In genomic region chr2:163505281-163505680, GRCh38 we compare ENCODE assay signal across 34 cellular contexts.
"Had no signal": no experiment of that assay in that cellular context is flagged by ENCODE, and none has a peak within 500 bp of the region (broad histone marks: within the 10 kb centered on the region; RNA-seq: fewer than 3 reads in every experiment).

No MANE protein-coding gene starts in this region.

- H2AFZ ChIP-seq: hepatocyte had no signal

- H3K4me3 Mint-ChIP-seq: activated CD4-positive, alpha-beta memory T cell treated with anti-CD3 and anti-CD28 coated beads, Interleukin-2, amount 10 ng/mL, durations not matched to agents 7 days and 5 days; activated CD4-positive, alpha-beta T cell treated with anti-CD3 and anti-CD28 coated beads for 36 hours; activated CD4-positive, alpha-beta T cell treated with anti-CD3 and anti-CD28 coated beads, Interleukin-2, amount 10 ng/mL, durations not matched to agents 7 days and 5 days; activated naive CD4-positive, alpha-beta T cell treated with anti-CD3 and anti-CD28 coated beads, Interleukin-2, amount 10 ng/mL, durations not matched to agents 7 days and 5 days; activated naive CD8-positive, alpha-beta T cell treated with anti-CD3 and anti-CD28 coated beads, Interleukin-2, amount 10 ng/mL, durations not matched to agents 7 days and 5 days; activated T-cell treated with anti-CD3 and anti-CD28 coated beads, Interleukin-2, amount 50 U/mL, for 24 hours; activated T-cell treated with anti-CD3 and anti-CD28 coated beads, Interleukin-2, amount 50 U/mL, for 72 hours; central memory CD8-positive, alpha-beta T cell; effector memory CD8-positive, alpha-beta T cell; T-helper 17 cell; T-helper 2 cell treated with Interferon-gamma antibody and Interleukin-4, amounts not matched to agents 5 μg/mL and 100 μg/mL, for 36 hours had no signal

- H3K4me2 ChIP-seq: hepatocyte had no signal

- H3K9me3 ChIP-seq: ascending aorta, gastroesophageal sphincter had no signal

- FAIRE-seq: bronchial epithelial cell, colon had no signal

- ATAC-seq: activated CD4-positive, alpha-beta T cell treated with anti-CD3 and anti-CD28 coated beads for 36 hours; activated naive CD4-positive, alpha-beta T cell treated with anti-CD3 and anti-CD28 coated beads, Interleukin-2, amount 50 U/mL, for 72 hours; activated T-cell treated with anti-CD3 and anti-CD28 coated beads, Interleukin-2, amount 50 U/mL, for 72 hours; effector memory CD8-positive, alpha-beta T cell; foreskin keratinocyte; gastroesophageal sphincter; heart right ventricle; T-helper 17 cell had no signal

- H3K4me1 ChIP-seq: ascending aorta, esophagus muscularis mucosa, foreskin keratinocyte, gastroesophageal sphincter, heart right ventricle had no signal

- H3K4me1 Mint-ChIP-seq: activated CD4-positive, alpha-beta memory T cell treated with anti-CD3 and anti-CD28 coated beads, Interleukin-2, amount 10 ng/mL, durations not matched to agents 7 days and 5 days; activated CD4-positive, alpha-beta T cell treated with anti-CD3 and anti-CD28 coated beads for 36 hours; activated CD4-positive, alpha-beta T cell treated with anti-CD3 and anti-CD28 coated beads, Interleukin-2, amount 10 ng/mL, durations not matched to agents 7 days and 5 days; activated naive CD4-positive, alpha-beta T cell treated with anti-CD3 and anti-CD28 coated beads, Interleukin-2, amount 10 ng/mL, durations not matched to agents 7 days and 5 days; activated naive CD8-positive, alpha-beta T cell treated with anti-CD3 and anti-CD28 coated beads, Interleukin-2, amount 10 ng/mL, durations not matched to agents 7 days and 5 days; central memory CD8-positive, alpha-beta T cell; T-helper 17 cell had no signal

- H3K36me3 Mint-ChIP-seq: activated naive CD4-positive, alpha-beta T cell treated with anti-CD3 and anti-CD28 coated beads, Interleukin-2, amount 10 ng/mL, durations not matched to agents 7 days and 5 days; activated naive CD8-positive, alpha-beta T cell treated with anti-CD3 and anti-CD28 coated beads, Interleukin-2, amount 10 ng/mL, durations not matched to agents 7 days and 5 days had no signal

- H3K36me3 ChIP-seq: ascending aorta, brain microvascular endothelial cell, esophagus muscularis mucosa, gastroesophageal sphincter, heart right ventricle had no signal

- DNase-seq: activated CD4-positive, alpha-beta memory T cell treated with anti-CD3 and anti-CD28 coated beads, Interleukin-2, amount 10 ng/mL, durations not matched to agents 7 days and 5 days; activated CD4-positive, alpha-beta T cell treated with anti-CD3 and anti-CD28 coated beads for 36 hours; activated CD4-positive, alpha-beta T cell treated with anti-CD3 and anti-CD28 coated beads, Interleukin-2, amount 10 ng/mL, durations not matched to agents 7 days and 5 days; activated CD4-positive, alpha-beta T cell treated with anti-CD3 and anti-CD28 coated beads, Interleukin-2, amount 50 U/mL, for 4 hours; activated CD4-positive, CD25-positive, alpha-beta regulatory T cell; activated CD4-positive, CD25-positive, alpha-beta regulatory T cell treated with anti-CD3 and anti-CD28 coated beads, Interleukin-2, amount 50 U/mL, for 72 hours; activated CD8-positive, alpha-beta memory T cell treated with anti-CD3 and anti-CD28 coated beads, Interleukin-2, amount 50 U/mL, for 48 hours; activated gamma-delta T cell; activated naive CD4-positive, alpha-beta T cell; activated naive CD4-positive, alpha-beta T cell treated with anti-CD3 and anti-CD28 coated beads, Interleukin-2, amount 10 ng/mL, durations not matched to agents 7 days and 5 days; activated naive CD8-positive, alpha-beta T cell treated with anti-CD3 and anti-CD28 coated beads, Interleukin-2, amount 10 ng/mL, durations not matched to agents 7 days and 5 days; activated T-cell treated with anti-CD3 and anti-CD28 coated beads for 4 hours; activated T-cell treated with anti-CD3 and anti-CD28 coated beads, Interleukin-2, amount 50 U/mL, for 24 hours; activated T-cell treated with anti-CD3 and anti-CD28 coated beads, Interleukin-2, amount 50 U/mL, for 72 hours; brain microvascular endothelial cell; cortex of kidney; dermis blood vessel endothelial cell; effector CD4-positive, alpha-beta T cell; effector memory CD8-positive, alpha-beta T cell; erythroblast; foreskin keratinocyte; heart right ventricle; T-helper 1 cell; T-helper 17 cell; T1000 had no signal

- H3K79me2 ChIP-seq: hepatocyte had no signal

- H3K27ac ChIP-seq: ascending aorta, brain microvascular endothelial cell, esophagus muscularis mucosa, foreskin keratinocyte, gastroesophageal sphincter, heart right ventricle, hepatocyte had no signal

- H3K27me3 Mint-ChIP-seq: activated CD4-positive, alpha-beta memory T cell treated with anti-CD3 and anti-CD28 coated beads, Interleukin-2, amount 10 ng/mL, durations not matched to agents 7 days and 5 days; activated CD4-positive, alpha-beta T cell treated with anti-CD3 and anti-CD28 coated beads for 36 hours; activated CD4-positive, alpha-beta T cell treated with anti-CD3 and anti-CD28 coated beads, Interleukin-2, amount 10 ng/mL, durations not matched to agents 7 days and 5 days; activated naive CD4-positive, alpha-beta T cell treated with anti-CD3 and anti-CD28 coated beads, Interleukin-2, amount 10 ng/mL, durations not matched to agents 7 days and 5 days; activated naive CD8-positive, alpha-beta T cell treated with anti-CD3 and anti-CD28 coated beads, Interleukin-2, amount 10 ng/mL, durations not matched to agents 7 days and 5 days; activated T-cell treated with anti-CD3 and anti-CD28 coated beads, Interleukin-2, amount 50 U/mL, for 24 hours; central memory CD8-positive, alpha-beta T cell; effector memory CD8-positive, alpha-beta T cell; T-helper 17 cell had no signal

- H3K4me3 ChIP-seq: ascending aorta, esophagus muscularis mucosa, gastroesophageal sphincter, heart right ventricle, hepatocyte had no signal

- H3K27me3 ChIP-seq: ascending aorta, brain microvascular endothelial cell, esophagus muscularis mucosa, foreskin keratinocyte, gastroesophageal sphincter, heart right ventricle, hepatocyte had no signal

- H3K27ac Mint-ChIP-seq: activated CD4-positive, alpha-beta memory T cell treated with anti-CD3 and anti-CD28 coated beads, Interleukin-2, amount 10 ng/mL, durations not matched to agents 7 days and 5 days; activated CD4-positive, alpha-beta T cell treated with anti-CD3 and anti-CD28 coated beads for 36 hours; activated CD4-positive, alpha-beta T cell treated with anti-CD3 and anti-CD28 coated beads, Interleukin-2, amount 10 ng/mL, durations not matched to agents 7 days and 5 days; activated naive CD4-positive, alpha-beta T cell treated with anti-CD3 and anti-CD28 coated beads, Interleukin-2, amount 10 ng/mL, durations not matched to agents 7 days and 5 days; activated naive CD4-positive, alpha-beta T cell treated with anti-CD3 and anti-CD28 coated beads, Interleukin-2, amount 50 U/mL, for 72 hours; activated naive CD8-positive, alpha-beta T cell treated with anti-CD3 and anti-CD28 coated beads, Interleukin-2, amount 10 ng/mL, durations not matched to agents 7 days and 5 days; activated T-cell treated with anti-CD3 and anti-CD28 coated beads, Interleukin-2, amount 50 U/mL, for 24 hours; activated T-cell treated with anti-CD3 and anti-CD28 coated beads, Interleukin-2, amount 50 U/mL, for 72 hours; effector memory CD8-positive, alpha-beta T cell; T-helper 17 cell; T-helper 2 cell treated with Interferon-gamma antibody and Interleukin-4, amounts not matched to agents 5 μg/mL and 100 μg/mL, for 36 hours had no signal
